Comparison of ENCODE assay signal across 8 cellular contexts in genomic region chrX:123859409-123859827, GRCh38. TPM values are rescaled to one million over a fixed set of nuclear protein-coding genes. Genes with fewer than 3 reads are reported as not detected.
A peak's percentile ranks its signal among the peaks of the same experiment; 100 is the strongest.
DNase-seq lines count a peak whose midpoint lies in the region; ATAC-seq and TF ChIP-seq lines count a peak whose summit lies in the region.

No MANE protein-coding gene starts in this region.

- H3K4me1 Mint-ChIP-seq in T-helper 2 cell treated with Interferon-gamma antibody and Interleukin-4, amounts not matched to agents 5 μg/mL and 100 μg/mL, for 36 hours (ENCODE audit: low read depth), result peaks cover 8% of the 10 kb centered on the region

- H3K4me2 ChIP-seq in BLaER1, result peak overlapping the region; percentile 62

- peak overlapping the region; percentile 85 for H3K27ac ChIP-seq in BLaER1
- H3K27ac ChIP-seq in substantia nigra (ENCODE audit: low read depth, low read length, poor library complexity, severe bottlenecking), result peak overlapping the region; percentile 85

- DNase-seq in LNCaP clone FGC (ENCODE audit: low read depth) (peak; percentile 40), mucosa of gallbladder (ENCODE audit: low spot score) (peak; percentile 64), substantia nigra (lab: John Stamatoyannopoulos, UW) (peak in 42 of 49 donors; percentile 24 to 89 (median 70)), islet precursor cell (no peak)
- no peak for DNase-seq in T-helper 2 cell treated with Interferon-gamma antibody and Interleukin-4, amounts not matched to agents 5 μg/mL and 100 μg/mL, for 36 hours (ENCODE audit: low spot score)

- no peaks in the 10 kb centered on the region for H3K9me3 ChIP-seq in BLaER1
- H3K9me3 ChIP-seq in endocrine pancreas (ENCODE audit: control insufficient read depth, low read length), result no peaks in the 10 kb centered on the region

- H3K9ac ChIP-seq in BLaER1 (peak overlapping the region; percentile 83; the same call in 1 of the 2 replicates), endocrine pancreas (ENCODE audit: control insufficient read depth, insufficient read depth, low read length) (peak overlapping the region; percentile 41)

- H4K20me1 ChIP-seq in BLaER1, result no peaks in the 10 kb centered on the region

- peaks cover 5% of the 10 kb centered on the region for H3K36me3 Mint-ChIP-seq in T-helper 2 cell treated with Interferon-gamma antibody and Interleukin-4, amounts not matched to agents 5 μg/mL and 100 μg/mL, for 36 hours (ENCODE audit: low read depth)

- H3K4me3 Mint-ChIP-seq in T-helper 2 cell treated with Interferon-gamma antibody and Interleukin-4, amounts not matched to agents 5 μg/mL and 100 μg/mL, for 36 hours, result peak overlapping the region; percentile 92

- H3K4me1 ChIP-seq in BLaER1 (0 out of 2 replicates have a peak, but pooled peaks cover 3% of the 10 kb centered on the region), endocrine pancreas (ENCODE audit: control insufficient read depth, insufficient read depth, low read length) (no peaks in the 10 kb centered on the region)

- H3K36me3 ChIP-seq in BLaER1 (no peaks in the 10 kb centered on the region), endocrine pancreas (ENCODE audit: control insufficient read depth, insufficient read depth, low read length) (no peaks in the 10 kb centered on the region)

- ATAC-seq in GM19395 (IDR thresholded peaks at IDR 0.05; ENCODE audit: unreplicated experiment), result peak; percentile 5

- H3K9me3 Mint-ChIP-seq in T-helper 2 cell treated with Interferon-gamma antibody and Interleukin-4, amounts not matched to agents 5 μg/mL and 100 μg/mL, for 36 hours, result no peaks in the 10 kb centered on the region

- no peaks in the 10 kb centered on the region for H3K27me3 Mint-ChIP-seq in T-helper 2 cell treated with Interferon-gamma antibody and Interleukin-4, amounts not matched to agents 5 μg/mL and 100 μg/mL, for 36 hours (ENCODE audit: low read depth)

- H3K27me3 ChIP-seq in BLaER1, result no peaks in the 10 kb centered on the region
- no peaks in the 10 kb centered on the region for H3K27me3 ChIP-seq in endocrine pancreas (ENCODE audit: control insufficient read depth, insufficient read depth, low read length)

- peak overlapping the region; percentile 72 for H3K4me3 ChIP-seq in BLaER1
- peak overlapping the region; percentile 71 for H3K4me3 ChIP-seq in LNCaP clone FGC (ENCODE audit: low read depth, low read length)
- peak overlapping the region; percentile 74 for H3K4me3 ChIP-seq in endocrine pancreas (ENCODE audit: control insufficient read depth, insufficient read depth, low read length)

- TF ChIP-seq CTCF in LNCaP clone FGC (IDR thresholded peaks at IDR 0.05; ENCODE audit: control insufficient read depth, extremely low read depth, insufficient read depth), result no peak

- peak overlapping the region; percentile 92 for H3K27ac Mint-ChIP-seq in T-helper 2 cell treated with Interferon-gamma antibody and Interleukin-4, amounts not matched to agents 5 μg/mL and 100 μg/mL, for 36 hours

RNA-seq across cellular contexts. Expression of gene XIAP, which starts 0.4 kb away (rescaled TPM):
- total RNA-seq in mucosa of gallbladder, result 57.7 TPM

Comparison
In these comparisons a context has a peak if more than half of its experiments do, and no peak if none do; other contexts are left out.
1. DNase-seq: peak in LNCaP clone FGC (single experiment), mucosa of gallbladder (single experiment) and substantia nigra (42 of 49); none in T-helper 2 cell treated with Interferon-gamma antibody and Interleukin-4, amounts not matched to agents 5 μg/mL and 100 μg/mL, for 36 hours (single experiment) and islet precursor cell (single experiment).
2. Peak in every context shown above with its lines, with median percentiles within 50 percentile points of each other: H3K4me3 ChIP-seq.